In genomic region chr17:28864991-28865849, GRCh38 we compare ENCODE assay signal across 1 cellular context.
TF ChIP-seq lines count a peak whose summit lies in the region.

No MANE protein-coding gene starts in this region.

TF ChIP-seq in K562, 482 proteins besides CTCF, POLR2A, EP300 and RAD21 (continued from another document and continues in another):
- no peak for TF ChIP-seq SNRNP70 (optimal IDR thresholded peaks at IDR 0.05; ENCODE audit: low read depth, low read length)
- no peak for TF ChIP-seq ELF2 (CRISPR knock-in tag; IDR thresholded peaks at IDR 0.05)
- TF ChIP-seq HMG20B (CRISPR knock-in tag; IDR thresholded peaks at IDR 0.05) = no peak
- TF ChIP-seq HINFP (tag; conservative IDR thresholded peaks at IDR 0.05; ENCODE audit: low read depth) = no peak
- TF ChIP-seq SMC3 (conservative IDR thresholded peaks at IDR 0.05; ENCODE audit: insufficient read depth, low read depth, low read length) = 0 out of 2 replicates have a peak, but pooled peaks have one; percentile 4
- TF ChIP-seq KLF6 (CRISPR knock-in tag; IDR thresholded peaks at IDR 0.05; ENCODE audit: borderline replicate concordance) = peak; percentile 72; the same call in 1 of the 2 replicates
- TF ChIP-seq DEAF1 (CRISPR knock-in tag; IDR thresholded peaks at IDR 0.05) = 0 out of 2 replicates have a peak, but pooled peaks have one; percentile 24
- peak; percentile 56; the same call in 1 of the 2 replicates for TF ChIP-seq ZBTB34 (CRISPR knock-in tag; IDR thresholded peaks at IDR 0.05)
- no peak for TF ChIP-seq TGIF2 (CRISPR knock-in tag; IDR thresholded peaks at IDR 0.05)
- no peak for TF ChIP-seq BDP1 (IDR thresholded peaks at IDR 0.05; ENCODE audit: insufficient read depth, insufficient read length)
- TF ChIP-seq ZNF655 (CRISPR knock-in tag; IDR thresholded peaks at IDR 0.05) = no peak
- TF ChIP-seq BRF1 (IDR thresholded peaks at IDR 0.05; ENCODE audit: borderline replicate concordance, extremely low read depth, insufficient read length) = no peak
- no peak for TF ChIP-seq CBX1 (IDR thresholded peaks at IDR 0.05; ENCODE audit: low read depth)
- no peak for TF ChIP-seq PBX2 (CRISPR knock-in tag; IDR thresholded peaks at IDR 0.05; ENCODE audit: low read depth)
- TF ChIP-seq PBX2 (tag; conservative IDR thresholded peaks at IDR 0.05; ENCODE audit: low read depth) = no peak
- no peak; the same call in 1 of the 2 replicates for TF ChIP-seq NFE2L1 (tag; IDR thresholded peaks at IDR 0.05; ENCODE audit: borderline replicate concordance, low read depth)
- TF ChIP-seq POLR2AphosphoS2 (IDR thresholded peaks at IDR 0.05; ENCODE audit: low read length) = no peak
- TF ChIP-seq CREB1 (IDR thresholded peaks at IDR 0.05) = peak; percentile 88
- TF ChIP-seq CREB1 (CRISPR knock-in tag; IDR thresholded peaks at IDR 0.05) = peak; percentile 14; the same call in 1 of the 2 replicates
- no peak for TF ChIP-seq ZNF224 (CRISPR knock-in tag; IDR thresholded peaks at IDR 0.05)
- TF ChIP-seq TAL1 (IDR thresholded peaks at IDR 0.05) = peak; percentile 100
- no peak for TF ChIP-seq MCM5 (IDR thresholded peaks at IDR 0.05; ENCODE audit: low read depth)
- TF ChIP-seq SMARCA5 (IDR thresholded peaks at IDR 0.05) = 0 out of 2 replicates have a peak, but pooled peaks have one; percentile 10
- TF ChIP-seq ZNF316 (IDR thresholded peaks at IDR 0.05) = no peak
- TF ChIP-seq ZNF133 (CRISPR knock-in tag; IDR thresholded peaks at IDR 0.05) = no peak
- TF ChIP-seq MTA3 (IDR thresholded peaks at IDR 0.05; ENCODE audit: borderline replicate concordance) = peak; percentile 94
- TF ChIP-seq ELF4 (CRISPR knock-in tag; IDR thresholded peaks at IDR 0.05) = peak; percentile 97
- TF ChIP-seq MYC (IDR thresholded peaks at IDR 0.05; ENCODE audit: low read depth, low read length) = peak; percentile 78; the same call in 1 of the 2 replicates
- peak; percentile 75; the same call in 1 of the 2 replicates for TF ChIP-seq MYC (CRISPR knock-in tag; IDR thresholded peaks at IDR 0.05; ENCODE audit: borderline replicate concordance, low read depth)
- peak; percentile 98 for TF ChIP-seq ETS1 (conservative IDR thresholded peaks at IDR 0.05; ENCODE audit: control insufficient read depth, low read depth, low read length)
- TF ChIP-seq SPI1 (IDR thresholded peaks at IDR 0.05; ENCODE audit: borderline replicate concordance, low read depth, low read length) = no peak
- TF ChIP-seq MECOM (CRISPR knock-in tag; IDR thresholded peaks at IDR 0.05) = no peak; the same call in 1 of the 2 replicates
- peak; percentile 91 for TF ChIP-seq MXI1 (IDR thresholded peaks at IDR 0.05; ENCODE audit: low read depth, low read length)
- peak; percentile 66; the same call in 1 of the 2 replicates for TF ChIP-seq MEF2A (IDR thresholded peaks at IDR 0.05; ENCODE audit: control insufficient read depth, low read depth, low read length)
- peak; percentile 21; the same call in 1 of the 2 replicates for TF ChIP-seq MAFF (IDR thresholded peaks at IDR 0.05; ENCODE audit: low read length)
- TF ChIP-seq ZNF592 (IDR thresholded peaks at IDR 0.05) = peak; percentile 95
- TF ChIP-seq BRCA1 (IDR thresholded peaks at IDR 0.05) = no peak
- TF ChIP-seq BRCA1 (CRISPR knock-in tag; IDR thresholded peaks at IDR 0.05) = no peak
- no peak for TF ChIP-seq SRSF9 (IDR thresholded peaks at IDR 0.05; ENCODE audit: borderline replicate concordance, low read depth, low read length)
- 0 out of 2 replicates have a peak, but pooled peaks have one; percentile 34 for TF ChIP-seq SIN3B (IDR thresholded peaks at IDR 0.05; ENCODE audit: low read depth)
- TF ChIP-seq C11orf30 (IDR thresholded peaks at IDR 0.05; ENCODE audit: low read depth) = no peak
- TF ChIP-seq SUPT5H (IDR thresholded peaks at IDR 0.05) = no peak; the same call in 1 of the 2 replicates
- no peak for TF ChIP-seq ZNF23 (CRISPR knock-in tag; IDR thresholded peaks at IDR 0.05)
- TF ChIP-seq SIRT6 (IDR thresholded peaks at IDR 0.05; ENCODE audit: low read depth, low read length) = no peak
- TF ChIP-seq TCF3 (CRISPR knock-in tag; IDR thresholded peaks at IDR 0.05) = peak; percentile 100
- TF ChIP-seq VEZF1 (CRISPR knock-in tag; IDR thresholded peaks at IDR 0.05) = peak; percentile 98
- peak; percentile 85; the same call in 1 of the 2 replicates for TF ChIP-seq ESRRA (IDR thresholded peaks at IDR 0.05; ENCODE audit: borderline replicate concordance, low read depth)
- peak; percentile 91 for TF ChIP-seq L3MBTL2 (IDR thresholded peaks at IDR 0.05)
- peak; percentile 21 for TF ChIP-seq NUFIP1 (IDR thresholded peaks at IDR 0.05; ENCODE audit: partially characterized antibody)
- 0 out of 2 replicates have a peak, but pooled peaks have one; percentile 67 for TF ChIP-seq NR4A1 (CRISPR knock-in tag; IDR thresholded peaks at IDR 0.05)
- peak; percentile 97 for TF ChIP-seq NR4A1 (tag; IDR thresholded peaks at IDR 0.05)
- no peak for TF ChIP-seq PCBP2 (IDR thresholded peaks at IDR 0.05; ENCODE audit: low read depth, low read length, poor library complexity, severe bottlenecking)
- no peak for TF ChIP-seq ZNF232 (CRISPR knock-in tag; IDR thresholded peaks at IDR 0.05)
- no peak for TF ChIP-seq FUS (optimal IDR thresholded peaks at IDR 0.05; ENCODE audit: low read depth, low read length)
- TF ChIP-seq ZNF280A (IDR thresholded peaks at IDR 0.05; ENCODE audit: low read depth, partially characterized antibody) = no peak
